In genomic region chr4:130699004-130699403, GRCh38 we compare ENCODE assay signal across 25 cellular contexts.
A peak's percentile ranks its signal among the peaks of the same experiment; 100 is the strongest.
DNase-seq lines count a peak whose midpoint lies in the region; ATAC-seq, FAIRE-seq and TF ChIP-seq lines count a peak whose summit lies in the region.
"Had no signal": no experiment of that assay in that cellular context is flagged by ENCODE, and none has a peak within 500 bp of the region (broad histone marks: within the 10 kb centered on the region; RNA-seq: fewer than 3 reads in every experiment).

No MANE protein-coding gene starts in this region.

- ATAC-seq in GM12878, result peak; percentile 36; the same call in 2 of the 3 replicates
- no peak for ATAC-seq in activated CD4-positive, CD25-positive, alpha-beta regulatory T cell treated with anti-CD3 and anti-CD28 coated beads, Interleukin-2, amount 50 U/mL, for 24 hours
- ATAC-seq: A549; CD8-positive, alpha-beta T cell had no signal

- no TSS peak for BruUV-seq in GM12878 (replicated peaks; lab: Mats Ljungman, UMichigan)

- H2BK5ac ChIP-seq in mesendoderm (ENCODE audit: low read length), result no peak overlapping the region

- RAD21 ChIA-PET in GM12878 (lab: Charles Lee; ENCODE audit: unreplicated experiment), result interaction anchor here (1.0 kb wide), 1 partner anchor 133 kb away, joined by 3 read pairs; no protein-coding TSS in a partner anchor

- H3K4me2 ChIP-seq in GM12878 (ENCODE audit: control insufficient read depth, insufficient read depth), result no peak overlapping the region
- no peak overlapping the region for H3K4me2 ChIP-seq in mesendoderm (ENCODE audit: low read length)
- H3K4me2 ChIP-seq: A549; BLaER1 treated with 17β-estradiol and CSF1 and Interleukin-3, amounts not matched to agents 10 nM and 100 nM had no signal

- H3K79me1 ChIP-seq in mesendoderm (ENCODE audit: low read length), result no peaks in the 10 kb centered on the region

- no peak for TF ChIP-seq EP300 in GM12878 (IDR thresholded peaks at IDR 0.05; ENCODE audit: borderline replicate concordance in 1 of 2, control insufficient read depth in 1 of 2, low read depth in 2 of 2, low read length in 2 of 2)

- no peaks in the 10 kb centered on the region for H4K20me1 ChIP-seq in GM12878 (ENCODE audit: control insufficient read depth, insufficient read depth)
- H4K20me1 ChIP-seq: BLaER1 treated with 17β-estradiol and CSF1 and Interleukin-3, amounts not matched to agents 10 nM and 100 nM had no signal

- no peak overlapping the region for H3K9ac ChIP-seq in GM12878 (ENCODE audit: control insufficient read depth, insufficient read depth, low read length)
- no peak overlapping the region for H3K9ac ChIP-seq in mesendoderm (ENCODE audit: low read length)
- H3K9ac ChIP-seq: BLaER1 treated with 17β-estradiol and CSF1 and Interleukin-3, amounts not matched to agents 10 nM and 100 nM had no signal

- H3K27me3 ChIP-seq in GM12878 (replicated peaks in 1 of 2; ENCODE audit: control insufficient read depth in 2 of 2, insufficient read depth in 2 of 2, low read length in 1 of 2) (no peaks in the 10 kb centered on the region), mesendoderm (ENCODE audit: insufficient read depth, low read length, poor library complexity) (no peaks in the 10 kb centered on the region)
- H3K27me3 ChIP-seq: BLaER1 treated with 17β-estradiol and CSF1 and Interleukin-3, amounts not matched to agents 10 nM and 100 nM had no signal

- no peaks in the 10 kb centered on the region for H3K9me3 ChIP-seq in GM12878 (replicated peaks; ENCODE audit: control insufficient read depth, insufficient read depth, low read length)
- H3K9me3 ChIP-seq: A549; BLaER1 treated with 17β-estradiol and CSF1 and Interleukin-3, amounts not matched to agents 10 nM and 100 nM; Caco-2 had no signal

- H3K79me2 ChIP-seq in GM12878 (ENCODE audit: control insufficient read depth, insufficient read depth, low read length) (no peaks in the 10 kb centered on the region), mesendoderm (ENCODE audit: control insufficient read depth, insufficient read depth, low read length) (no peaks in the 10 kb centered on the region)

- H3K4me1 ChIP-seq in GM12878 (ENCODE audit: control insufficient read depth, insufficient read depth, low read length), result no peaks in the 10 kb centered on the region
- no peaks in the 10 kb centered on the region for H3K4me1 ChIP-seq in mesendoderm (ENCODE audit: control insufficient read depth, low read depth, low read length)
- H3K4me1 ChIP-seq: A549; BLaER1 treated with 17β-estradiol and CSF1 and Interleukin-3, amounts not matched to agents 10 nM and 100 nM; Caco-2 had no signal

- H3K4me3 ChIP-seq in GM12878 (no peak overlapping the region), mesendoderm (ENCODE audit: low read length) (no peak overlapping the region)
- H3K4me3 ChIP-seq: A549; BLaER1 treated with 17β-estradiol and CSF1 and Interleukin-3, amounts not matched to agents 10 nM and 100 nM had no signal

- no peak overlapping the region for H2BK15ac ChIP-seq in mesendoderm (replicated peaks; ENCODE audit: low read depth)

- H4K5ac ChIP-seq in mesendoderm (ENCODE audit: low read length), result no peak overlapping the region

- no peak overlapping the region for H3K18ac ChIP-seq in mesendoderm (ENCODE audit: low read length)

- in situ Hi-C loops in GM12878 (cut with MboI), result no loop called here

- H3K36me3 ChIP-seq in GM12878 (ENCODE audit: control insufficient read depth in 2 of 2, insufficient read depth in 2 of 2, low read length in 1 of 2), result no peaks in the 10 kb centered on the region
- H3K36me3 ChIP-seq in mesendoderm (ENCODE audit: control insufficient read depth, insufficient read depth, low read length), result no peaks in the 10 kb centered on the region
- H3K36me3 ChIP-seq: BLaER1 treated with 17β-estradiol and CSF1 and Interleukin-3, amounts not matched to agents 10 nM and 100 nM had no signal

- H3K27ac ChIP-seq in GM12878 (ENCODE audit: control insufficient read depth, insufficient read depth) (no peak overlapping the region), mesendoderm (ENCODE audit: low read depth, low read length) (no peak overlapping the region)
- H3K27ac ChIP-seq: 22Rv1; A549; BLaER1 treated with 17β-estradiol and CSF1 and Interleukin-3, amounts not matched to agents 10 nM and 100 nM; C4-2B had no signal

- no peak overlapping the region for H2AK5ac ChIP-seq in mesendoderm (ENCODE audit: low read length)

- TF ChIP-seq CTCF in D721Med (IDR thresholded peaks at IDR 0.05; ENCODE audit: insufficient read depth, missing control alignments), result no peak
- TF ChIP-seq CTCF in GM12878 (IDR thresholded peaks at IDR 0.05 in 2 of 3, conservative IDR thresholded peaks at IDR 0.05 in 1 of 3; ENCODE audit: control insufficient read depth in 2 of 3, extremely low read depth in 1 of 3, insufficient read depth in 1 of 3, low read depth in 3 of 3, low read length in 3 of 3), result no peak

- no peak overlapping the region for H4K8ac ChIP-seq in mesendoderm (ENCODE audit: low read depth, low read length)

- no peak overlapping the region for H2AFZ ChIP-seq in GM12878 (ENCODE audit: control insufficient read depth, low read depth, low read length)

- SMC1A ChIA-PET in GM12878 (lab: Charles Lee; ENCODE audit: uncharacterized antibody, unreplicated experiment), result no interaction called here

- no peak for DNase-seq in D721Med (ENCODE audit: insufficient read length, low spot score)
- peak; percentile 4 for DNase-seq in NCI-H69 (lab: John Stamatoyannopoulos, UW)
- DNase-seq in GM12878 (ENCODE audit: low read depth, low spot score), result no peak
- no peak for DNase-seq in mesendoderm
- DNase-seq in stimulated activated naive CD4-positive, alpha-beta T cell treated with Interleukin-2 at 50 U/mL for 16 hours (lab: John Stamatoyannopoulos, UW), result no peak
- DNase-seq in NCI-H146 treated with DMSO at 0.1 percent for 48 hours (lab: John Stamatoyannopoulos, UW; ENCODE audit: unreplicated experiment), result no peak
- DNase-seq: AML-193; Caco-2; Calu3; CD4-positive, alpha-beta T cell; CD8-positive, alpha-beta T cell; DMS 273 treated with DMSO at 0.1 percent for 48 hours; DMS153; DMS53; DMS79; DND-41; EL; GDM1 had no signal

- H3K56ac ChIP-seq in mesendoderm (ENCODE audit: low read length), result no peak overlapping the region

- POLR2A ChIA-PET in GM12878 (lab: Charles Lee), result no interaction called here

- CTCF ChIA-PET in GM12878 (lab: Yijun Ruan, JAX), result no interaction called here

- FAIRE-seq in D721Med (lab: Jason Lieb, UNC), result peak; percentile 58
- no peak for FAIRE-seq in GM12878 (lab: Jason Lieb, UNC)
- FAIRE-seq: A549, GM12891, GM19239 had no signal

- TF ChIP-seq RAD21 in GM12878 (IDR thresholded peaks at IDR 0.05; ENCODE audit: insufficient read depth, low read depth, low read length), result no peak

- peak overlapping the region; percentile 28 for H2BK120ac ChIP-seq in mesendoderm (ENCODE audit: low read depth, low read length)

- H3K23ac ChIP-seq in mesendoderm (ENCODE audit: low read length), result no peak overlapping the region

- TF ChIP-seq POLR2A in GM12878 (IDR thresholded peaks at IDR 0.05; ENCODE audit: low read depth, low read length), result no peak

- intact Hi-C loops in GM12878 (cut with micrococcal nuclease; ENCODE audit: unreplicated experiment), result no loop called here

- no peak overlapping the region for H3K4ac ChIP-seq in mesendoderm (ENCODE audit: low read depth, low read length)

- 1% methylated on average over 5 of the region's 5 CpGs for WGBS in GM12878 (ENCODE audit: insufficient coverage, insufficient replicate concordance, low lambda C conversion rate, missing lambda C conversion rate)
- WGBS in mesendoderm (ENCODE audit: extremely low coverage, insufficient coverage, low lambda C conversion rate), result no CpG with 5 or more reads among the region's 5 CpGs

TF ChIP-seq in GM12878, 131 proteins besides CTCF, POLR2A, EP300 and RAD21:
- no peak for TF ChIP-seq ZNF207 (IDR thresholded peaks at IDR 0.05; ENCODE audit: borderline replicate concordance)
- TF ChIP-seq NR2F1 (conservative IDR thresholded peaks at IDR 0.05), result peak; percentile 72
- TF ChIP-seq HCFC1 (IDR thresholded peaks at IDR 0.05; ENCODE audit: low read length), result no peak
- no peak for TF ChIP-seq TAF1 (IDR thresholded peaks at IDR 0.05; ENCODE audit: borderline replicate concordance, low read depth, low read length)
